1 cellular context compared by ENCODE assay signal in genomic region chr19:2189880-2190279, GRCh38.
TF ChIP-seq lines count a peak whose summit lies in the region.

No MANE protein-coding gene starts in this region.

TF ChIP-seq in IMR-90, 13 proteins besides CTCF, POLR2A, EP300 and RAD21:
- no peak for TF ChIP-seq MAZ (IDR thresholded peaks at IDR 0.05; ENCODE audit: borderline replicate concordance, low read depth, low read length)
- TF ChIP-seq USF2 (IDR thresholded peaks at IDR 0.05; ENCODE audit: low read depth, low read length): no peak
- TF ChIP-seq RFX5 (IDR thresholded peaks at IDR 0.05; ENCODE audit: low read depth, low read length): no peak
TF ChIP-seq in IMR-90: peak in this region for 0.
